ENCODE assay signal across 27 cellular contexts in genomic region chr11:115005663-115006062, GRCh38.
"Had no signal": no experiment of that assay in that cellular context is flagged by ENCODE, and none has a peak within 500 bp of the region (broad histone marks: within the 10 kb centered on the region; RNA-seq: fewer than 3 reads in every experiment).

No MANE protein-coding gene starts in this region.

- FAIRE-seq: urothelium cell line had no signal

- H3K27ac Mint-ChIP-seq: stimulated activated effector memory CD8-positive, alpha-beta T cell treated with anti-CD3 and anti-CD28 coated beads, Interleukin-12 subunit alpha, Interleukin-12 subunit beta, amount 100 ng/mL, for 72 hours; stimulated activated naive B cell treated with anti-CD40 and anti-IgM and Interleukin-4, amounts not matched to agents 10 μg/mL and 1 μg/mL and 100 μg/mL, for 72 hours; stimulated activated naive CD8-positive, alpha-beta T cell treated with anti-CD3 and anti-CD28 coated beads, Interleukin-15, amount 100 ng/mL, for 72 hours; stimulated activated naive CD8-positive, alpha-beta T cell treated with anti-CD3 and anti-CD28 coated beads, Interleukin-15, Interleukin-2, amounts not matched to agents 100 ng/mL and 50 ng/mL, for 24 hours; type B pancreatic cell had no signal

- H3K4me1 Mint-ChIP-seq: stimulated activated effector memory CD8-positive, alpha-beta T cell treated with anti-CD3 and anti-CD28 coated beads, Interleukin-12 subunit alpha, Interleukin-12 subunit beta, amount 100 ng/mL, for 72 hours; stimulated activated naive B cell treated with anti-CD40 and anti-IgM and Interleukin-4, amounts not matched to agents 10 μg/mL and 1 μg/mL and 100 μg/mL, for 72 hours; stimulated activated naive CD8-positive, alpha-beta T cell treated with anti-CD3 and anti-CD28 coated beads, Interleukin-15, amount 100 ng/mL, for 72 hours had no signal

- H3K27me3 ChIP-seq: testis, thyroid gland, tibial artery, tibial nerve, transverse colon, upper lobe of left lung, uterus, vagina had no signal

- H3K36me3 Mint-ChIP-seq: stimulated activated effector memory CD8-positive, alpha-beta T cell treated with anti-CD3 and anti-CD28 coated beads, Interleukin-12 subunit alpha, Interleukin-12 subunit beta, amount 100 ng/mL, for 72 hours; stimulated activated naive B cell treated with anti-CD40 and anti-IgM and Interleukin-4, amounts not matched to agents 10 μg/mL and 1 μg/mL and 100 μg/mL, for 72 hours; type B pancreatic cell had no signal

- H3K27me3 Mint-ChIP-seq: stimulated activated naive B cell treated with anti-CD40 and anti-IgM and Interleukin-4, amounts not matched to agents 10 μg/mL and 1 μg/mL and 100 μg/mL, for 72 hours; stimulated activated naive CD8-positive, alpha-beta T cell treated with anti-CD3 and anti-CD28 coated beads, Interleukin-15, amount 100 ng/mL, for 72 hours; stimulated activated naive CD8-positive, alpha-beta T cell treated with anti-CD3 and anti-CD28 coated beads, Interleukin-15, Interleukin-2, amounts not matched to agents 100 ng/mL and 50 ng/mL, for 24 hours had no signal

- H3K4me1 ChIP-seq: stomach, suprapubic skin, testis, thyroid gland, tibial artery, tibial nerve, transverse colon, upper lobe of left lung, upper lobe of right lung, uterus, vagina had no signal

- H3K36me3 ChIP-seq: stomach, suprapubic skin, thoracic aorta, thyroid gland, tibial artery, tibial nerve, transverse colon, upper lobe of left lung, upper lobe of right lung, uterus, vagina had no signal

- ATAC-seq: stimulated activated effector memory CD8-positive, alpha-beta T cell treated with anti-CD3 and anti-CD28 coated beads, Interleukin-12 subunit alpha, Interleukin-12 subunit beta, amount 100 ng/mL, for 72 hours; stimulated activated naive B cell treated with anti-CD40 and anti-IgM and Interleukin-4, amounts not matched to agents 10 μg/mL and 1 μg/mL and 100 μg/mL, for 72 hours; stimulated activated naive CD8-positive, alpha-beta T cell treated with anti-CD3 and anti-CD28 coated beads, Interleukin-15, amount 100 ng/mL, for 72 hours; stimulated activated naive CD8-positive, alpha-beta T cell treated with anti-CD3 and anti-CD28 coated beads, Interleukin-15, Interleukin-2, amounts not matched to agents 100 U/mL and 50 U/mL, for 24 hours; upper lobe of right lung had no signal

- DNase-seq: stimulated activated CD4-positive, alpha-beta T cell treated with anti-CD3 and anti-CD28 coated beads, Interleukin-2, amount 100 ng/mL, for 48 hours; stimulated activated CD4-positive, alpha-beta T cell treated with anti-CD3 and anti-CD28 coated beads, Interleukin-4, amount 100 ng/mL, for 1 hour; stimulated activated CD4-positive, alpha-beta T cell treated with anti-CD3 and anti-CD28 coated beads, Interleukin-4, amount 100 ng/mL, for 24 hours; stimulated activated CD4-positive, alpha-beta T cell treated with anti-CD3 and anti-CD28 coated beads, Interleukin-4, amount 100 ng/mL, for 4 hours; stimulated activated CD8-positive, alpha-beta memory T cell treated with anti-CD3 and anti-CD28 coated beads, Interleukin-4, amount 100 ng/mL, for 48 hours; stimulated activated naive B cell treated with anti-CD40 and anti-IgM and Interleukin-4, amounts not matched to agents 10 μg/mL and 1 μg/mL and 100 μg/mL, for 72 hours; stimulated activated naive CD4-positive, alpha-beta T cell; stimulated activated naive CD4-positive, alpha-beta T cell treated with Interleukin-2 at 50 U/mL for 16 hours; stimulated activated naive CD8-positive, alpha-beta T cell treated with anti-CD3 and anti-CD28 coated beads, Interleukin-15, amount 100 ng/mL, for 72 hours; stimulated activated naive CD8-positive, alpha-beta T cell treated with anti-CD3 and anti-CD28 coated beads, Interleukin-15, Interleukin-2, amounts not matched to agents 100 U/mL and 50 U/mL, for 24 hours; stomach; substantia nigra; testis; thyroid gland; tibial artery; transverse colon; upper lobe of left lung; upper lobe of right lung; uterus had no signal

- H3K4me3 ChIP-seq: stomach, suprapubic skin, testis, thoracic aorta, thyroid gland, tibial artery, tibial nerve, transverse colon, upper lobe of left lung, upper lobe of right lung, uterus, vagina had no signal

- H3K4me3 Mint-ChIP-seq: stimulated activated effector memory CD8-positive, alpha-beta T cell treated with anti-CD3 and anti-CD28 coated beads, Interleukin-12 subunit alpha, Interleukin-12 subunit beta, amount 100 ng/mL, for 72 hours; stimulated activated naive B cell treated with anti-CD40 and anti-IgM and Interleukin-4, amounts not matched to agents 10 μg/mL and 1 μg/mL and 100 μg/mL, for 72 hours; stimulated activated naive CD8-positive, alpha-beta T cell treated with anti-CD3 and anti-CD28 coated beads, Interleukin-15, amount 100 ng/mL, for 72 hours; stimulated activated naive CD8-positive, alpha-beta T cell treated with anti-CD3 and anti-CD28 coated beads, Interleukin-15, Interleukin-2, amounts not matched to agents 100 ng/mL and 50 ng/mL, for 24 hours; type B pancreatic cell had no signal

- H3K27ac ChIP-seq: stomach, suprapubic skin, testis, thoracic aorta, thyroid gland, tibial artery, tibial nerve, transverse colon, upper lobe of left lung, upper lobe of right lung, uterus, vagina had no signal

- H3K9me3 Mint-ChIP-seq: stimulated activated effector memory CD8-positive, alpha-beta T cell treated with anti-CD3 and anti-CD28 coated beads, Interleukin-12 subunit alpha, Interleukin-12 subunit beta, amount 100 ng/mL, for 72 hours; stimulated activated naive CD8-positive, alpha-beta T cell treated with anti-CD3 and anti-CD28 coated beads, Interleukin-15, amount 100 ng/mL, for 72 hours; stimulated activated naive CD8-positive, alpha-beta T cell treated with anti-CD3 and anti-CD28 coated beads, Interleukin-15, Interleukin-2, amounts not matched to agents 100 ng/mL and 50 ng/mL, for 24 hours; type B pancreatic cell had no signal

- H3K9me3 ChIP-seq: suprapubic skin, testis, thoracic aorta, thyroid gland, transverse colon, upper lobe of left lung, upper lobe of right lung, uterus, vagina had no signal
